1 cellular context compared by ENCODE assay signal in genomic region chr10:27970795-27971194, GRCh38.
TF ChIP-seq lines count a peak whose summit lies in the region.

No MANE protein-coding gene starts in this region.

TF ChIP-seq in HEK293, 187 proteins besides CTCF, POLR2A, EP300 and RAD21 (continued from another document):
- TF ChIP-seq ZNF138 (tag by site-specific recombination; IDR thresholded peaks at IDR 0.05; ENCODE audit: borderline replicate concordance) (peak; percentile 56; the same call in 1 of the 2 replicates), ZNF514 (tag by site-specific recombination; IDR thresholded peaks at IDR 0.05) (0 out of 2 replicates have a peak, but pooled peaks have one; percentile 39), ZXDB (tag by site-specific recombination; IDR thresholded peaks at IDR 0.05) (peak; percentile 53; the same call in 1 of the 2 replicates), ZBTB21 (tag by site-specific recombination; IDR thresholded peaks at IDR 0.05) (peak; percentile 40; the same call in 1 of the 2 replicates), ZNF394 (tag by site-specific recombination; IDR thresholded peaks at IDR 0.05; ENCODE audit: borderline replicate concordance) (peak; percentile 90), ZNF623 (tag by site-specific recombination; IDR thresholded peaks at IDR 0.05) (peak; percentile 69), ZNF654 (tag by site-specific recombination; IDR thresholded peaks at IDR 0.05; ENCODE audit: low read depth) (peak; percentile 33), GLI2 (tag by site-specific recombination; IDR thresholded peaks at IDR 0.05; ENCODE audit: borderline replicate concordance, low read depth) (peak; percentile 17; the same call in 1 of the 2 replicates), ZNF266 (tag by site-specific recombination; IDR thresholded peaks at IDR 0.05; ENCODE audit: low read depth) (peak; percentile 74; the same call in 1 of the 2 replicates), ZNF433 (tag by site-specific recombination; IDR thresholded peaks at IDR 0.05; ENCODE audit: low read depth) (peak; percentile 82)
- TF ChIP-seq, protein P1, sequence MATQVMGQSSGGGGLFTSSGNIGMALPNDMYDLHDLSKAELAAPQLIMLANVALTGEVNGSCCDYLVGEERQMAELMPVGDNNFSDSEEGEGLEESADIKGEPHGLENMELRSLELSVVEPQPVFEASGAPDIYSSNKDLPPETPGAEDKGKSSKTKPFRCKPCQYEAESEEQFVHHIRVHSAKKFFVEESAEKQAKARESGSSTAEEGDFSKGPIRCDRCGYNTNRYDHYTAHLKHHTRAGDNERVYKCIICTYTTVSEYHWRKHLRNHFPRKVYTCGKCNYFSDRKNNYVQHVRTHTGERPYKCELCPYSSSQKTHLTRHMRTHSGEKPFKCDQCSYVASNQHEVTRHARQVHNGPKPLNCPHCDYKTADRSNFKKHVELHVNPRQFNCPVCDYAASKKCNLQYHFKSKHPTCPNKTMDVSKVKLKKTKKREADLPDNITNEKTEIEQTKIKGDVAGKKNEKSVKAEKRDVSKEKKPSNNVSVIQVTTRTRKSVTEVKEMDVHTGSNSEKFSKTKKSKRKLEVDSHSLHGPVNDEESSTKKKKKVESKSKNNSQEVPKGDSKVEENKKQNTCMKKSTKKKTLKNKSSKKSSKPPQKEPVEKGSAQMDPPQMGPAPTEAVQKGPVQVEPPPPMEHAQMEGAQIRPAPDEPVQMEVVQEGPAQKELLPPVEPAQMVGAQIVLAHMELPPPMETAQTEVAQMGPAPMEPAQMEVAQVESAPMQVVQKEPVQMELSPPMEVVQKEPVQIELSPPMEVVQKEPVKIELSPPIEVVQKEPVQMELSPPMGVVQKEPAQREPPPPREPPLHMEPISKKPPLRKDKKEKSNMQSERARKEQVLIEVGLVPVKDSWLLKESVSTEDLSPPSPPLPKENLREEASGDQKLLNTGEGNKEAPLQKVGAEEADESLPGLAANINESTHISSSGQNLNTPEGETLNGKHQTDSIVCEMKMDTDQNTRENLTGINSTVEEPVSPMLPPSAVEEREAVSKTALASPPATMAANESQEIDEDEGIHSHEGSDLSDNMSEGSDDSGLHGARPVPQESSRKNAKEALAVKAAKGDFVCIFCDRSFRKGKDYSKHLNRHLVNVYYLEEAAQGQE (tag by site-specific recombination; IDR thresholded peaks at IDR 0.05) = peak; percentile 50; the same call in 1 of the 2 replicates
